Comparison of ENCODE assay signal across 32 cellular contexts in genomic region chr10:94687625-94688248, GRCh38. TPM values are rescaled to one million over a fixed set of nuclear protein-coding genes. Genes with fewer than 3 reads are reported as not detected.
"Had no signal": no experiment of that assay in that cellular context is flagged by ENCODE, and none has a peak within 500 bp of the region (broad histone marks: within the 10 kb centered on the region; RNA-seq: fewer than 3 reads in every experiment).

No MANE protein-coding gene starts in this region.

- H3K9me3 ChIP-seq: Peyer's patch had no signal

- H3K36me3 ChIP-seq: brain microvascular endothelial cell, MG63 had no signal

- H3K27me3 Mint-ChIP-seq: activated CD4-positive, alpha-beta memory T cell treated with anti-CD3 and anti-CD28 coated beads, Interleukin-2, amount 10 ng/mL, durations not matched to agents 7 days and 5 days; activated CD4-positive, alpha-beta T cell treated with anti-CD3 and anti-CD28 coated beads, Interleukin-2, amount 10 ng/mL, durations not matched to agents 7 days and 5 days; activated naive CD4-positive, alpha-beta T cell treated with anti-CD3 and anti-CD28 coated beads, Interleukin-2, amount 10 ng/mL, durations not matched to agents 7 days and 5 days had no signal

- H3K4me1 Mint-ChIP-seq: activated CD4-positive, alpha-beta memory T cell treated with anti-CD3 and anti-CD28 coated beads, Interleukin-2, amount 10 ng/mL, durations not matched to agents 7 days and 5 days; activated CD4-positive, alpha-beta T cell treated with anti-CD3 and anti-CD28 coated beads, Interleukin-2, amount 10 ng/mL, durations not matched to agents 7 days and 5 days; activated naive CD4-positive, alpha-beta T cell treated with anti-CD3 and anti-CD28 coated beads, Interleukin-2, amount 10 ng/mL, durations not matched to agents 7 days and 5 days; activated naive CD8-positive, alpha-beta T cell treated with anti-CD3 and anti-CD28 coated beads for 36 hours; activated T-helper 17 cell treated with anti-CD3 and anti-CD28 coated beads, Interleukin-2, amount 50 U/mL, for 72 hours; T-cell had no signal

- H3K27me3 ChIP-seq: brain microvascular endothelial cell, MG63, Peyer's patch had no signal

- H3K36me3 Mint-ChIP-seq: activated naive CD4-positive, alpha-beta T cell treated with anti-CD3 and anti-CD28 coated beads, Interleukin-2, amount 10 ng/mL, durations not matched to agents 7 days and 5 days; activated naive CD8-positive, alpha-beta T cell treated with anti-CD3 and anti-CD28 coated beads for 36 hours; T-cell had no signal

- H3K4me3 Mint-ChIP-seq: activated CD4-positive, alpha-beta memory T cell treated with anti-CD3 and anti-CD28 coated beads, Interleukin-2, amount 10 ng/mL, durations not matched to agents 7 days and 5 days; activated CD4-positive, alpha-beta T cell treated with anti-CD3 and anti-CD28 coated beads, Interleukin-2, amount 10 ng/mL, durations not matched to agents 7 days and 5 days; activated naive CD4-positive, alpha-beta T cell treated with anti-CD3 and anti-CD28 coated beads, Interleukin-2, amount 10 ng/mL, durations not matched to agents 7 days and 5 days; activated naive CD8-positive, alpha-beta T cell treated with anti-CD3 and anti-CD28 coated beads for 36 hours; activated T-helper 17 cell treated with anti-CD3 and anti-CD28 coated beads, Interleukin-2, amount 50 U/mL, for 72 hours; T-cell had no signal

- H3K4me1 ChIP-seq: Peyer's patch had no signal

- DNase-seq: activated CD4-positive, alpha-beta memory T cell treated with anti-CD3 and anti-CD28 coated beads, Interleukin-2, amount 10 ng/mL, durations not matched to agents 7 days and 5 days; activated CD4-positive, alpha-beta T cell treated with anti-CD3 and anti-CD28 coated beads, Interleukin-2, amount 10 ng/mL, durations not matched to agents 7 days and 5 days; activated CD4-positive, CD25-positive, alpha-beta regulatory T cell; activated gamma-delta T cell; activated naive CD4-positive, alpha-beta T cell treated with anti-CD3 and anti-CD28 coated beads, Interleukin-2, amount 10 ng/mL, durations not matched to agents 7 days and 5 days; activated naive CD8-positive, alpha-beta T cell treated with anti-CD3 and anti-CD28 coated beads for 36 hours; activated T-cell treated with anti-CD3 and anti-CD28 coated beads for 4 hours; activated T-cell treated with anti-CD3 and anti-CD28 coated beads, Interleukin-2, amount 50 U/mL, for 48 hours; brain microvascular endothelial cell; caudate nucleus; MG63; MV-4-11; NCI-H1092 treated with DMSO at 0.1 percent for 48 hours; NCI-H1417 treated with DMSO at 0.1 percent for 48 hours; NCI-H1694; NCI-H2029; NCI-H2107; NCI-H2171 treated with DMSO at 0.1 percent for 48 hours; NCI-H226; NCI-H526; NCI-H82; Peyer's patch; SIG-M5; T-cell; T-helper 2 cell; T1000 had no signal

- H3K27ac Mint-ChIP-seq: activated CD4-positive, alpha-beta memory T cell treated with anti-CD3 and anti-CD28 coated beads, Interleukin-2, amount 10 ng/mL, durations not matched to agents 7 days and 5 days; activated CD4-positive, alpha-beta T cell treated with anti-CD3 and anti-CD28 coated beads, Interleukin-2, amount 10 ng/mL, durations not matched to agents 7 days and 5 days; activated naive CD4-positive, alpha-beta T cell treated with anti-CD3 and anti-CD28 coated beads, Interleukin-2, amount 10 ng/mL, durations not matched to agents 7 days and 5 days; activated naive CD8-positive, alpha-beta T cell treated with anti-CD3 and anti-CD28 coated beads for 36 hours; activated T-helper 17 cell treated with anti-CD3 and anti-CD28 coated beads, Interleukin-2, amount 50 U/mL, for 72 hours; T-cell had no signal

- ATAC-seq: activated T-helper 17 cell treated with anti-CD3 and anti-CD28 coated beads, Interleukin-2, amount 50 U/mL, for 72 hours; T-cell had no signal

- H3K9me3 Mint-ChIP-seq: activated CD4-positive, alpha-beta memory T cell treated with anti-CD3 and anti-CD28 coated beads, Interleukin-2, amount 10 ng/mL, durations not matched to agents 7 days and 5 days; activated CD4-positive, alpha-beta T cell treated with anti-CD3 and anti-CD28 coated beads, Interleukin-2, amount 10 ng/mL, durations not matched to agents 7 days and 5 days; activated naive CD4-positive, alpha-beta T cell treated with anti-CD3 and anti-CD28 coated beads, Interleukin-2, amount 10 ng/mL, durations not matched to agents 7 days and 5 days had no signal

- H3K4me3 ChIP-seq: MG63 had no signal

- H3K27ac ChIP-seq: brain microvascular endothelial cell, Peyer's patch, RWPE1, VCaP had no signal

RNA-seq across cellular contexts. Expression of gene CYP2C18, which starts 4.2 kb away (rescaled TPM):
- total RNA-seq: activated CD4-positive, alpha-beta memory T cell treated with anti-CD3 and anti-CD28 coated beads, Interleukin-2, amount 10 ng/mL, durations not matched to agents 7 days and 5 days; activated CD4-positive, alpha-beta T cell treated with anti-CD3 and anti-CD28 coated beads, Interleukin-2, amount 10 ng/mL, durations not matched to agents 7 days and 5 days; activated CD8-positive, alpha-beta memory T cell treated with anti-CD3 and anti-CD28 coated beads for 36 hours; activated naive CD8-positive, alpha-beta T cell treated with anti-CD3 and anti-CD28 coated beads for 36 hours; cerebellum; NCI-H460 had no signal
